ENCODE assay signal across 18 cellular contexts in the genomic region with DNA sequence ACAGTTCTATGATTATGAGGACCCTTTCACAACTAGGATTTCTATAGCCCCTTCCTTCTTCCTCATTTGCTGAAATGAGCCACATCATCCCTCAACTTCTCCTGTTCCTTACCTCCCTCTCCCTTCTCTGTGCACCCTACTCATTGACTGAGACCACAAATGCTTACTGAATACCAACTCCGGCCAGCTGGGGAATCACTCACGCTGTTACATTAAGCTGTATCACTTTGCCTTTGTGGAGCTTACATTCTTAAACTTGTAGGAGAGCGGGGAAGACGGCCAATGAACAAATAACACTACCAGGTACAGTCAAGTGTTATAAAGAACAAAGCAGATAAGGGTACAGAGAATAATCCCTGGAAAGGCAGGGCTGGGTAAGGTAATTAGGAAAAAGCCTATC. TPM values are rescaled to one million over a fixed set of nuclear protein-coding genes. Genes with fewer than 3 reads are reported as not detected.
DNase-seq lines count a peak whose midpoint lies in the region; ATAC-seq and TF ChIP-seq lines count a peak whose summit lies in the region.
"Had no signal": no experiment of that assay in that cellular context is flagged by ENCODE, and none has a peak within 500 bp of the region (broad histone marks: within the 10 kb centered on the region; RNA-seq: fewer than 3 reads in every experiment).

No MANE protein-coding gene starts in this region.

- no peak for TF ChIP-seq CTCF in WERI-Rb-1 (IDR thresholded peaks at IDR 0.05; ENCODE audit: low read depth, low read length)
- TF ChIP-seq CTCF in hepatocyte (IDR thresholded peaks at IDR 0.05; ENCODE audit: poor library complexity) = no peak
- no peak for TF ChIP-seq CTCF in retinal pigment epithelial cell (conservative IDR thresholded peaks at IDR 0.05; ENCODE audit: low read depth, low read length)
- no peak for TF ChIP-seq CTCF in natural killer cell (IDR thresholded peaks at IDR 0.05)

- no peaks in the 10 kb centered on the region for H3K9me2 ChIP-seq in GM23248 (ENCODE audit: insufficient read depth)
- no peaks in the 10 kb centered on the region for H3K9me2 ChIP-seq in hepatocyte (replicated peaks; ENCODE audit: insufficient read depth)

- H3K4me2 ChIP-seq in GM23248 (ENCODE audit: unreplicated experiment) = peak overlapping the region; percentile 0
- peak overlapping the region; percentile 54 for H3K4me2 ChIP-seq in hepatocyte

- H3K27me3 Mint-ChIP-seq in CD8-positive, alpha-beta memory T cell = no peaks in the 10 kb centered on the region
- H3K27me3 Mint-ChIP-seq in natural killer cell (ENCODE audit: low read depth in 2 of 2) = no peaks in the 10 kb centered on the region
- H3K27me3 Mint-ChIP-seq: activated CD4-positive, alpha-beta T cell treated with anti-CD3 and anti-CD28 coated beads, Interleukin-2, amount 10 ng/mL, durations not matched to agents 7 days and 5 days had no signal

- DNase-seq in GM23248 (peak; percentile 10), WERI-Rb-1 (peak; percentile 26), hepatocyte (ENCODE audit: low spot score) (peak; percentile 35), retinal pigment epithelial cell (ENCODE audit: low read depth) (peak; percentile 40), posterior cingulate gyrus (no peak), GM03348 (ENCODE audit: low spot score) (no peak), natural killer cell (no peak)
- no peak for DNase-seq in CD8-positive, alpha-beta memory T cell
- DNase-seq: activated CD4-positive, alpha-beta T cell treated with anti-CD3 and anti-CD28 coated beads, Interleukin-2, amount 10 ng/mL, durations not matched to agents 7 days and 5 days; activated T-cell treated with anti-CD3 and anti-CD28 coated beads, Interleukin-2, amount 50 U/mL, for 72 hours; amniotic stem cell; NCI-H1436; NCI-H524 treated with DMSO at 0.1 percent for 48 hours; sigmoid colon; stimulated activated naive CD8-positive, alpha-beta T cell treated with anti-CD3 and anti-CD28 coated beads, Interleukin-15, Interleukin-2, amounts not matched to agents 100 U/mL and 50 U/mL, for 24 hours had no signal

- H3K4me1 ChIP-seq in GM23248 (ENCODE audit: insufficient read depth) (peaks cover 40% of the 10 kb centered on the region), hepatocyte (ENCODE audit: insufficient read depth) (peaks cover 41% of the 10 kb centered on the region)
- H3K4me1 ChIP-seq in CD8-positive, alpha-beta memory T cell (ENCODE audit: insufficient read depth, low read length) = peaks cover 48% of the 10 kb centered on the region

- peaks cover 79% of the 10 kb centered on the region for H3K79me2 ChIP-seq in GM23248 (ENCODE audit: insufficient read depth)
- peaks cover 52% of the 10 kb centered on the region for H3K79me2 ChIP-seq in hepatocyte

- H3K9me3 ChIP-seq in GM23248 (ENCODE audit: low read depth) = no peaks in the 10 kb centered on the region
- no peaks in the 10 kb centered on the region for H3K9me3 ChIP-seq in WERI-Rb-1 (ENCODE audit: severe bottlenecking)
- no peaks in the 10 kb centered on the region for H3K9me3 ChIP-seq in hepatocyte (ENCODE audit: low read depth)
- H3K9me3 ChIP-seq in CD8-positive, alpha-beta memory T cell (ENCODE audit: low read length) = no peaks in the 10 kb centered on the region
- H3K9me3 ChIP-seq: sigmoid colon had no signal

- 82 to 93% methylated on average over 4 of the region's 4 CpGs for WGBS in GM23248 (ENCODE audit: low coverage in 1 of 2, low lambda C conversion rate in 2 of 2, missing lambda C conversion rate in 2 of 2), 2 experiments
- 39% methylated on average over 4 of the region's 4 CpGs for WGBS in hepatocyte (ENCODE audit: low lambda C conversion rate, missing lambda C conversion rate)

- H3K36me3 ChIP-seq in GM23248 (ENCODE audit: low read depth) = no peaks in the 10 kb centered on the region
- H3K36me3 ChIP-seq in WERI-Rb-1 = no peaks in the 10 kb centered on the region
- H3K36me3 ChIP-seq in hepatocyte (replicated peaks; ENCODE audit: insufficient read depth, low read depth) = no peaks in the 10 kb centered on the region
- H3K36me3 ChIP-seq in CD8-positive, alpha-beta memory T cell (ENCODE audit: insufficient read depth, low read length) = no peaks in the 10 kb centered on the region
- H3K36me3 ChIP-seq: sigmoid colon had no signal

- H3K4me1 Mint-ChIP-seq in CD8-positive, alpha-beta memory T cell = peaks cover 77 to 93% (median 85%) of the 10 kb centered on the region in 3 donors
- peaks cover 72 to 80% of the 10 kb centered on the region in 2 donors for H3K4me1 Mint-ChIP-seq in natural killer cell

- H3F3A ChIP-seq in GM23248 (ENCODE audit: insufficient read depth) = peaks cover 35% of the 10 kb centered on the region

- H3K9me3 Mint-ChIP-seq in CD8-positive, alpha-beta memory T cell = no peaks in the 10 kb centered on the region
- no peaks in the 10 kb centered on the region for H3K9me3 Mint-ChIP-seq in natural killer cell

- POLR2A ChIA-PET in CD8-positive, alpha-beta memory T cell (lab: Charles Lee) = no interaction called here

- peak overlapping the region; percentile 88 for H3K27ac ChIP-seq in GM23248
- H3K27ac ChIP-seq in WERI-Rb-1 = no peak overlapping the region
- H3K27ac ChIP-seq in hepatocyte = peak overlapping the region; percentile 99
- no peak overlapping the region for H3K27ac ChIP-seq in CD8-positive, alpha-beta memory T cell (ENCODE audit: low read depth, low read length)
- H3K27ac ChIP-seq: C4-2B, RWPE1, sigmoid colon had no signal

- peaks cover 4 to 29% (median 12%) of the 10 kb centered on the region in 3 donors for H3K36me3 Mint-ChIP-seq in CD8-positive, alpha-beta memory T cell
- no peaks in the 10 kb centered on the region for H3K36me3 Mint-ChIP-seq in natural killer cell

- H2AFZ ChIP-seq in GM23248 = no peak overlapping the region
- no peak overlapping the region for H2AFZ ChIP-seq in hepatocyte

- H3K4me3 Mint-ChIP-seq in CD8-positive, alpha-beta memory T cell = no peak overlapping the region
- H3K4me3 Mint-ChIP-seq in natural killer cell = no peak overlapping the region
- H3K4me3 Mint-ChIP-seq: activated CD4-positive, alpha-beta T cell treated with anti-CD3 and anti-CD28 coated beads, Interleukin-2, amount 10 ng/mL, durations not matched to agents 7 days and 5 days; activated T-cell treated with anti-CD3 and anti-CD28 coated beads, Interleukin-2, amount 50 U/mL, for 72 hours had no signal

- peak overlapping the region in 2 of 8 donors; percentile 7 to 43 for H3K27ac Mint-ChIP-seq in CD8-positive, alpha-beta memory T cell
- H3K27ac Mint-ChIP-seq in natural killer cell = no peak overlapping the region
- H3K27ac Mint-ChIP-seq: activated CD4-positive, alpha-beta T cell treated with anti-CD3 and anti-CD28 coated beads, Interleukin-2, amount 10 ng/mL, durations not matched to agents 7 days and 5 days had no signal

- CTCF ChIA-PET in CD8-positive, alpha-beta memory T cell (lab: Charles Lee) = no interaction called here

- in situ Hi-C loops in GM23248 (cut with MboI) = no loop called here

- no peak for ATAC-seq in natural killer cell
- ATAC-seq: activated T-cell treated with anti-CD3 and anti-CD28 coated beads, Interleukin-2, amount 50 U/mL, for 72 hours; K562; stimulated activated naive CD8-positive, alpha-beta T cell treated with anti-CD3 and anti-CD28 coated beads, Interleukin-15, Interleukin-2, amounts not matched to agents 100 U/mL and 50 U/mL, for 24 hours had no signal

- H3K27me3 ChIP-seq in GM23248 (replicated peaks; ENCODE audit: insufficient read depth) = no peaks in the 10 kb centered on the region
- H3K27me3 ChIP-seq in WERI-Rb-1 (ENCODE audit: insufficient read depth, low read depth, severe bottlenecking) = no peaks in the 10 kb centered on the region
- no peaks in the 10 kb centered on the region for H3K27me3 ChIP-seq in hepatocyte
- H3K27me3 ChIP-seq in CD8-positive, alpha-beta memory T cell (ENCODE audit: insufficient read depth, low read length, poor library complexity, severe bottlenecking) = no peaks in the 10 kb centered on the region
- H3K27me3 ChIP-seq: sigmoid colon had no signal

- H4K20me1 ChIP-seq in GM23248 (ENCODE audit: insufficient read depth) (no peaks in the 10 kb centered on the region), hepatocyte (ENCODE audit: insufficient read depth, poor library complexity, severe bottlenecking) (no peaks in the 10 kb centered on the region)

- H3K4me3 ChIP-seq in GM23248 = no peak overlapping the region
- H3K4me3 ChIP-seq in WERI-Rb-1 (ENCODE audit: low read depth, low read length) = no peak overlapping the region
- no peak overlapping the region for H3K4me3 ChIP-seq in hepatocyte
- H3K4me3 ChIP-seq in retinal pigment epithelial cell (ENCODE audit: low read length) = no peak overlapping the region
- H3K4me3 ChIP-seq in CD8-positive, alpha-beta memory T cell (ENCODE audit: low read length) = no peak overlapping the region
- H3K4me3 ChIP-seq: K562, sigmoid colon had no signal

- intact Hi-C loops in posterior cingulate gyrus (cut with DNase I) (no loop called here), natural killer cell (cut with micrococcal nuclease) (no loop called here)

- H3K9ac ChIP-seq in GM23248 = no peak overlapping the region

RNA-seq across cellular contexts. Expression of a gene that starts 5.7 kb away (rescaled TPM):
- 47.3 and 49.9 TPM in 2 replicates for total RNA-seq in GM23248 (2014; rRNA removed; shearing (Covaris generic))
- polyA plus RNA-seq in GM23248 (2016; fragmentation: Nextera tagmentation; extraction: Ambion mirVana) = 49.9 and 53.1 TPM in 2 replicates
- 87.7 and 94.2 TPM in 2 replicates for total RNA-seq in hepatocyte
- 52.1 and 58.0 TPM in 2 replicates for polyA plus RNA-seq in hepatocyte
- total RNA-seq in CD8-positive, alpha-beta memory T cell = 10 to 100 TPM; 59.9 to 61.7 TPM
- 57.0 TPM for polyA plus RNA-seq in CD8-positive, alpha-beta memory T cell
- 10 to 100 TPM; 43.6 to 55.8 (median 49.9) TPM for total RNA-seq in natural killer cell

Comparison
In these comparisons a context has a peak if more than half of its experiments do, and no peak if none do; other contexts are left out.
1. DNase-seq: peak in GM23248 (single experiment), WERI-Rb-1 (single experiment), hepatocyte (single experiment) and retinal pigment epithelial cell (single experiment); none in posterior cingulate gyrus (0 of 10), GM03348 (single experiment), CD8-positive, alpha-beta memory T cell (0 of 5) and natural killer cell (single experiment).
2. H3K27ac ChIP-seq: peak in GM23248 (single experiment) and hepatocyte (single experiment); none in WERI-Rb-1 (single experiment) and CD8-positive, alpha-beta memory T cell (single experiment).